ENCODE assay signal across 8 cellular contexts in the genomic region with DNA sequence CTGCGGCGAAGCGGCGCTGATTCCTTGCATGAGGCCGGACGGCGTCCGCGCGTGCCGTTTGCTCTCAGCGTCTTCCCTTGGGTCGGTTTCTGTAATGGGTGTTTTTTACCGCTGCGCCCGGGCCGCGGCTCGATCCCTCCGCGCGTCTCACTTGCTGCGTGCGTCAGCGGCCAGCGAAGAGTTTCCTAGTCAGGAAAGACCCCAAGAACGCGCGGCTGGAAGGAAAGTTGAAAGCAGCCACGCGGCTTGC.
DNase-seq lines count a peak whose midpoint lies in the region; ATAC-seq and TF ChIP-seq lines count a peak whose summit lies in the region.

No MANE protein-coding gene starts in this region.

- H2AFZ ChIP-seq in PC-9: no peak overlapping the region

- POLR2A ChIA-PET in PC-9 (lab: Charles Lee; ENCODE audit: unreplicated experiment): interaction anchor here (0.6 kb wide), 1 partner anchor 511 kb away, joined by 6 read pairs; no protein-coding TSS in a partner anchor

- H3K27ac ChIP-seq in PC-9 (peak overlapping the region; percentile 99), right atrium auricular region (peak overlapping the region; percentile 87 to 89), gastrocnemius medialis (peak overlapping the region; percentile 73 to 91 (median 79))

- no peaks in the 10 kb centered on the region for H3K4me1 ChIP-seq in PC-9 (replicated peaks; ENCODE audit: insufficient read depth)
- H3K4me1 ChIP-seq in right atrium auricular region: peaks cover 0 to 41% of the 10 kb centered on the region in 2 donors
- peaks cover 12 to 30% of the 10 kb centered on the region in 2 donors for H3K4me1 ChIP-seq in gastrocnemius medialis

- H3K79me2 ChIP-seq in PC-9 (ENCODE audit: low read depth): peaks cover 46% of the 10 kb centered on the region

- in situ Hi-C loops in gastrocnemius medialis (cut with MboI; ENCODE audit: low sequenced_read_pairs in 4 of 4): loop anchor here (5.0 to 10.0 kb wide), 5 partner anchors 94 to 1046 kb away; no protein-coding TSS in a partner anchor

- BruUV-seq in PC-9 (replicated peaks; lab: Mats Ljungman, UMichigan): no TSS peak

- peaks cover 23% of the 10 kb centered on the region; the same call in 1 of the 2 replicates for H4K20me1 ChIP-seq in PC-9 (ENCODE audit: insufficient read depth)

- H3K27me3 ChIP-seq in PC-9 (ENCODE audit: insufficient read depth, low read depth) (no peaks in the 10 kb centered on the region), right atrium auricular region (peaks cover 6 to 21% of the 10 kb centered on the region in 2 donors), gastrocnemius medialis (peaks cover 24 to 51% (median 51%) of the 10 kb centered on the region in 3 donors)

- ATAC-seq in HG03045 (IDR thresholded peaks at IDR 0.05; ENCODE audit: unreplicated experiment) (peak; percentile 11), gastrocnemius medialis (peak; percentile 16), GM18873 (IDR thresholded peaks at IDR 0.05; ENCODE audit: low FRiP score, unreplicated experiment) (no peak)
- peak in 1 of 2 donors; percentile 2 for ATAC-seq in activated naive CD4-positive, alpha-beta T cell treated with anti-CD3 and anti-CD28 coated beads, Interleukin-2, amount 50 U/mL, for 72 hours

- H3F3A ChIP-seq in PC-9 (ENCODE audit: insufficient read depth, low read depth): peaks cover 29% of the 10 kb centered on the region

- H3K9me3 Mint-ChIP-seq in activated naive CD4-positive, alpha-beta T cell treated with anti-CD3 and anti-CD28 coated beads, Interleukin-2, amount 50 U/mL, for 72 hours: no peaks in the 10 kb centered on the region

- peak overlapping the region; percentile 79 for H3K4me2 ChIP-seq in PC-9

- TF ChIP-seq CTCF in GM12864 (IDR thresholded peaks at IDR 0.05; ENCODE audit: low read depth, low read length, missing control alignments) (no peak), PC-9 (conservative IDR thresholded peaks at IDR 0.05) (no peak), right atrium auricular region (IDR thresholded peaks at IDR 0.05) (no peak), gastrocnemius medialis (IDR thresholded peaks at IDR 0.05 in 4 of 5, conservative IDR thresholded peaks at IDR 0.05 in 1 of 5) (no peak)

- CTCF ChIA-PET in PC-9 (lab: Charles Lee): interaction anchor here (0.6 to 2.2 kb wide), 2 partner anchors 144 to 511 kb away, joined by 3 to 7 read pairs; no protein-coding TSS in a partner anchor

- no peaks in the 10 kb centered on the region for H3K9me3 ChIP-seq in PC-9 (ENCODE audit: insufficient read depth, low read depth)
- H3K9me3 ChIP-seq in right atrium auricular region: no peaks in the 10 kb centered on the region
- H3K9me3 ChIP-seq in gastrocnemius medialis: no peaks in the 10 kb centered on the region

- H3K27ac Mint-ChIP-seq in activated naive CD4-positive, alpha-beta T cell treated with anti-CD3 and anti-CD28 coated beads, Interleukin-2, amount 50 U/mL, for 72 hours: peak overlapping the region; percentile 96 to 99

- no peaks in the 10 kb centered on the region for H3K9me2 ChIP-seq in PC-9 (ENCODE audit: insufficient read depth)

- intact Hi-C loops in PC-9 (cut with micrococcal nuclease; ENCODE audit: unreplicated experiment) (loop anchor here (2.0 kb wide), 3 partner anchors 52 to 248 kb away; no protein-coding TSS in a partner anchor), gastrocnemius medialis (cut with DNase I; ENCODE audit: low total_unique reads) (loop anchor here (2.0 to 10.0 kb wide), 7 partner anchors 144 to 1433 kb away; a partner anchor contains a TSS)

- DNase-seq in GM12864 (ENCODE audit: low read depth) (no peak), PC-9 (peak in 1 of 2 experiments; percentile 50), right atrium auricular region (ENCODE audit: low spot score) (peak; percentile 67), gastrocnemius medialis (peak in 1 of 2 donors; percentile 44), superior temporal gyrus (ENCODE audit: extremely low spot score) (no peak)
- peak in 1 of 2 donors; percentile 57 for DNase-seq in activated naive CD4-positive, alpha-beta T cell treated with anti-CD3 and anti-CD28 coated beads, Interleukin-2, amount 50 U/mL, for 72 hours (ENCODE audit: low spot score in 2 of 2)

- peaks cover 24% of the 10 kb centered on the region for H3K36me3 ChIP-seq in PC-9 (ENCODE audit: low read depth)
- no peaks in the 10 kb centered on the region for H3K36me3 ChIP-seq in right atrium auricular region
- no peaks in the 10 kb centered on the region for H3K36me3 ChIP-seq in gastrocnemius medialis

- peaks cover 22 to 26% of the 10 kb centered on the region in 2 donors for H3K36me3 Mint-ChIP-seq in activated naive CD4-positive, alpha-beta T cell treated with anti-CD3 and anti-CD28 coated beads, Interleukin-2, amount 50 U/mL, for 72 hours

- TF ChIP-seq POLR2A in gastrocnemius medialis (IDR thresholded peaks at IDR 0.05): no peak

- H3K4me3 ChIP-seq in GM12864 (ENCODE audit: low read depth, low read length) (peak overlapping the region; percentile 61), PC-9 (peak overlapping the region; percentile 97), right atrium auricular region (peak overlapping the region; percentile 56 to 73), gastrocnemius medialis (peak overlapping the region; percentile 69 to 95 (median 72))
